8 cellular contexts compared by ENCODE assay signal in genomic region chr14:89956294-89957009, GRCh38. TPM values are rescaled to one million over a fixed set of nuclear protein-coding genes. Genes with fewer than 3 reads are reported as not detected.
DNase-seq lines count a peak whose midpoint lies in the region; ATAC-seq, FAIRE-seq and TF ChIP-seq lines count a peak whose summit lies in the region.

No MANE protein-coding gene starts in this region.

- intact Hi-C loops in breast epithelium (cut with DNase I; ENCODE audit: low total_unique reads) (no loop called here), kidney (cut with DNase I) (no loop called here)

- peak overlapping the region; percentile 72 to 85 for H3K9ac ChIP-seq in kidney (ENCODE audit: low read length in 2 of 2)

- peak overlapping the region; percentile 84 to 96 (median 96) for H3K4me3 ChIP-seq in breast epithelium
- peak overlapping the region; percentile 88 to 97 for H3K4me3 ChIP-seq in kidney (ENCODE audit: low read length in 2 of 2)

- ATAC-seq in HG02642 (IDR thresholded peaks at IDR 0.05; ENCODE audit: poor library complexity, unreplicated experiment): peak; percentile 33

- peak overlapping the region; percentile 90 for H3K27ac ChIP-seq in VCaP
- peak overlapping the region; percentile 95 to 97 for H3K27ac ChIP-seq in breast epithelium
- peak overlapping the region; percentile 66 to 87 for H3K27ac ChIP-seq in kidney (ENCODE audit: low read depth in 2 of 2, low read length in 2 of 2)

- TF ChIP-seq CTCF in VCaP (conservative IDR thresholded peaks at IDR 0.05): no peak; the same call in 1 of the 2 replicates
- TF ChIP-seq CTCF in breast epithelium (IDR thresholded peaks at IDR 0.05): no peak
- TF ChIP-seq CTCF in kidney (IDR thresholded peaks at IDR 0.05; ENCODE audit: borderline replicate concordance, extremely low read depth, insufficient read depth): no peak

- peaks cover 0 to 10% of the 10 kb centered on the region in 2 donors for H3K4me1 ChIP-seq in breast epithelium
- H3K4me1 ChIP-seq in kidney (ENCODE audit: control insufficient read depth in 1 of 2, insufficient read depth in 1 of 2, low read depth in 1 of 2, low read length in 2 of 2): peaks cover 0 to 8% of the 10 kb centered on the region in 2 donors

- H3K36me3 ChIP-seq in breast epithelium: no peaks in the 10 kb centered on the region
- H3K36me3 ChIP-seq in kidney (ENCODE audit: control insufficient read depth in 1 of 2, insufficient read depth in 2 of 2, low read length in 2 of 2): peaks cover 0 to 5% of the 10 kb centered on the region in 2 donors

- DNase-seq in GM12891 (ENCODE audit: insufficient read length, low spot score) (peak; percentile 25), NCI-H1417 treated with DMSO at 0.1 percent for 48 hours (lab: John Stamatoyannopoulos, UW) (peak; percentile 31), breast epithelium (ENCODE audit: low spot score in 2 of 2) (peak; percentile 43 to 60), kidney (peak; percentile 80), retina (no peak)
- peak; percentile 62 to 88 (median 79) for DNase-seq in stimulated activated CD4-positive, alpha-beta T cell treated with anti-CD3 and anti-CD28 coated beads, Interleukin-1b, Interleukin-23, amount 100 ng/mL, for 24 hours (ENCODE audit: low read depth in 4 of 4, low spot score in 1 of 4)

- H3K27me3 ChIP-seq in breast epithelium: no peaks in the 10 kb centered on the region

- FAIRE-seq in GM12891 (lab: Jason Lieb, UNC): peak; percentile 92
- FAIRE-seq in kidney (lab: Jason Lieb, UNC): no peak

- H3K9me3 ChIP-seq in breast epithelium: no peaks in the 10 kb centered on the region
- H3K9me3 ChIP-seq in kidney (ENCODE audit: control insufficient read depth in 1 of 2, low read length in 2 of 2): no peaks in the 10 kb centered on the region

- TF ChIP-seq POLR2A in GM12891 (IDR thresholded peaks at IDR 0.05; ENCODE audit: low read depth, low read length) (peak; percentile 61), breast epithelium (IDR thresholded peaks at IDR 0.05) (no peak)

TF ChIP-seq in GM12891, 5 proteins besides CTCF, POLR2A, EP300 and RAD21:
- TF ChIP-seq SPI1 (IDR thresholded peaks at IDR 0.05; ENCODE audit: low read depth, low read length): peak; percentile 85
- 0 out of 2 replicates have a peak, but pooled peaks have one; percentile 22 for TF ChIP-seq POU2F2 (IDR thresholded peaks at IDR 0.05; ENCODE audit: low read depth, low read length)
- TF ChIP-seq POLR2AphosphoS5 (IDR thresholded peaks at IDR 0.05; ENCODE audit: low read depth, low read length): peak; percentile 61; the same call in 1 of the 2 replicates
- TF ChIP-seq PAX5 (IDR thresholded peaks at IDR 0.05; ENCODE audit: insufficient read depth, low read length, severe bottlenecking): no peak
TF ChIP-seq in GM12891: peak in this region for 3.

RNA-seq across cellular contexts. Expression of gene TDP1, which starts 0.7 kb away (rescaled TPM):
- 28.2 TPM for polyA plus RNA-seq in GM12891 (2012; ENCODE audit: low read depth, missing spikeins)
- 10 to 100 TPM in 2 of 3 donors, 1 to 10 TPM in 1; 9.6 to 29.9 (median 16.7) TPM for total RNA-seq in breast epithelium
- 15.7 TPM for total RNA-seq in kidney
- polyA plus RNA-seq in kidney (ENCODE audit: insufficient read depth, low read depth, low replicate concordance): 4.8 TPM

RNA-seq across cellular contexts. Expression of gene EFCAB11, which starts 1.9 kb away (rescaled TPM):
- 16.6 TPM for polyA plus RNA-seq in GM12891 (2012; ENCODE audit: low read depth, missing spikeins)
- total RNA-seq in breast epithelium (10 to 100 TPM in 1 of 3 donors, 1 to 10 TPM in 2; 6.4 to 13.6 (median 6.9) TPM), kidney (8.9 TPM)
- polyA plus RNA-seq in kidney (ENCODE audit: insufficient read depth, low read depth, low replicate concordance): 8.4 TPM
